In genomic region chr7:98287486-98287959, GRCh38 we compare ENCODE assay signal across 11 cellular contexts. TPM values are rescaled to one million over a fixed set of nuclear protein-coding genes. Genes with fewer than 3 reads are reported as not detected.
DNase-seq lines count a peak whose midpoint lies in the region; ATAC-seq and TF ChIP-seq lines count a peak whose summit lies in the region.
"Had no signal": no experiment of that assay in that cellular context is flagged by ENCODE, and none has a peak within 500 bp of the region (broad histone marks: within the 10 kb centered on the region; RNA-seq: fewer than 3 reads in every experiment).

No MANE protein-coding gene starts in this region.

- ATAC-seq in mucosa of descending colon, result peak; percentile 72
- no peak for ATAC-seq in HG03442 (IDR thresholded peaks at IDR 0.05; ENCODE audit: unreplicated experiment)

- H4K20me1 ChIP-seq in BLaER1, result peaks cover 100% of the 10 kb centered on the region

- peak overlapping the region; percentile 23; the same call in 1 of the 2 replicates for H3K27ac ChIP-seq in BLaER1

- H3K9me3 ChIP-seq in BLaER1 (no peaks in the 10 kb centered on the region), mucosa of descending colon (no peaks in the 10 kb centered on the region)

- H3K36me3 Mint-ChIP-seq in chondrocyte (ENCODE audit: low read depth), result peaks cover 13% of the 10 kb centered on the region

- no peaks in the 10 kb centered on the region for H3K9me3 Mint-ChIP-seq in chondrocyte (ENCODE audit: low read depth)
- H3K9me3 Mint-ChIP-seq: CD8-positive, alpha-beta memory T cell had no signal

- H3K36me3 ChIP-seq in BLaER1 (peaks cover 72% of the 10 kb centered on the region), mucosa of descending colon (ENCODE audit: low read depth) (peaks cover 4% of the 10 kb centered on the region)

- peak overlapping the region; percentile 46; the same call in 1 of the 2 replicates for H3K9ac ChIP-seq in BLaER1

- H3K4me1 Mint-ChIP-seq in chondrocyte (ENCODE audit: low read depth), result peaks cover 59% of the 10 kb centered on the region

- H3K27me3 ChIP-seq in BLaER1, result no peaks in the 10 kb centered on the region

- peaks cover 75% of the 10 kb centered on the region for H3K4me1 ChIP-seq in BLaER1
- H3K4me1 ChIP-seq in mucosa of descending colon (ENCODE audit: low read depth), result peaks cover 57% of the 10 kb centered on the region

- H3K4me3 ChIP-seq in BLaER1, result no peak overlapping the region
- no peak overlapping the region for H3K4me3 ChIP-seq in mucosa of descending colon

- intact Hi-C loops in mucosa of descending colon (cut with DNase I, micrococcal nuclease), result loop anchor here in 1 of 2 donors (10.0 kb wide), 1 partner anchor 117 kb away; the partner anchor contains the start of gene BAIAP2L1

- DNase-seq in NCI-H2107 (lab: John Stamatoyannopoulos, UW) (peak; percentile 65), chondrocyte (ENCODE audit: low spot score) (no peak), mucosa of descending colon (peak; percentile 83 to 91 (median 90)), SW 1271 (lab: John Stamatoyannopoulos, UW) (no peak), kidney glomerular epithelial cell (lab: John Stamatoyannopoulos, UW) (no peak), DMS 273 treated with DMSO at 0.1 percent for 48 hours (lab: John Stamatoyannopoulos, UW) (no peak)
- DNase-seq: CD8-positive, alpha-beta memory T cell; central memory CD4-positive, alpha-beta T cell; Kasumi-1 had no signal

- H3K4me2 ChIP-seq in BLaER1, result peak overlapping the region; percentile 65

- H3K4me3 Mint-ChIP-seq in chondrocyte (ENCODE audit: unreplicated experiment), result no peak overlapping the region

- H3K27ac Mint-ChIP-seq in chondrocyte (ENCODE audit: unreplicated experiment), result peak overlapping the region; percentile 65

- no peak for TF ChIP-seq CTCF in chondrocyte (IDR thresholded peaks at IDR 0.05)
- no peak for TF ChIP-seq CTCF in mucosa of descending colon (IDR thresholded peaks at IDR 0.05)

- H3K27me3 Mint-ChIP-seq in chondrocyte (ENCODE audit: low read depth), result no peaks in the 10 kb centered on the region

RNA-seq across cellular contexts. Expression of gene BRI3, which starts 6.0 kb away (rescaled TPM):
- 264 to 370 TPM (median 359 TPM) in 3 replicates for total RNA-seq in chondrocyte
- total RNA-seq in mucosa of descending colon, result 100 to 1,000 TPM; 186 to 205 (median 202) TPM

RNA-seq across cellular contexts. Expression of gene TECPR1, which starts 35.5 kb away (rescaled TPM):
- total RNA-seq in chondrocyte, result 27.3 to 33.8 TPM (median 32.0 TPM) in 3 replicates
- total RNA-seq in mucosa of descending colon, result 10 to 100 TPM; 37.0 to 50.5 (median 45.5) TPM

Comparison
In these comparisons a context has a peak if more than half of its experiments do, and no peak if none do; other contexts are left out.
1. DNase-seq: peak in NCI-H2107 (single experiment) and mucosa of descending colon (3 of 3); none in chondrocyte (single experiment), SW 1271 (0 of 2), kidney glomerular epithelial cell (single experiment) and DMS 273 treated with DMSO at 0.1 percent for 48 hours (single experiment).